Comparison of ENCODE assay signal across 18 cellular contexts in genomic region chr10:126239844-126240243, GRCh38.
"Had no signal": no experiment of that assay in that cellular context is flagged by ENCODE, and none has a peak within 500 bp of the region (broad histone marks: within the 10 kb centered on the region; RNA-seq: fewer than 3 reads in every experiment).

No MANE protein-coding gene starts in this region.

- H3K4me3 Mint-ChIP-seq: activated naive CD8-positive, alpha-beta T cell treated with anti-CD3 and anti-CD28 coated beads, Interleukin-2, amount 50 U/mL, for 24 hours; activated T-helper 17 cell treated with anti-CD3 and anti-CD28 coated beads, Interleukin-2, amount 50 U/mL, for 72 hours; naive thymus-derived CD8-positive, alpha-beta T cell; stimulated activated naive CD8-positive, alpha-beta T cell treated with anti-CD3 and anti-CD28 coated beads, Interleukin-15, amount 100 ng/mL, for 72 hours had no signal

- H3K9me3 ChIP-seq: colonic mucosa, left ventricle myocardium inferior, mucosa of descending colon had no signal

- ATAC-seq: activated naive CD8-positive, alpha-beta T cell treated with anti-CD3 and anti-CD28 coated beads, Interleukin-2, amount 50 U/mL, for 24 hours; activated T-helper 17 cell treated with anti-CD3 and anti-CD28 coated beads, Interleukin-2, amount 50 U/mL, for 72 hours; mucosa of descending colon; naive thymus-derived CD8-positive, alpha-beta T cell; right cardiac atrium; stimulated activated naive CD8-positive, alpha-beta T cell treated with anti-CD3 and anti-CD28 coated beads, Interleukin-15, amount 100 ng/mL, for 72 hours had no signal

- H3K27me3 Mint-ChIP-seq: activated T-helper 17 cell treated with anti-CD3 and anti-CD28 coated beads, Interleukin-2, amount 50 U/mL, for 72 hours; stimulated activated naive CD8-positive, alpha-beta T cell treated with anti-CD3 and anti-CD28 coated beads, Interleukin-15, amount 100 ng/mL, for 72 hours had no signal

- H3K4me1 ChIP-seq: colonic mucosa, spleen had no signal

- H3K27ac ChIP-seq: cardiac muscle cell, colonic mucosa, left ventricle myocardium inferior, spleen had no signal

- DNase-seq: activated CD4-positive, alpha-beta T cell treated with anti-CD3 and anti-CD28 coated beads for 1 hour; activated CD4-positive, alpha-beta T cell treated with anti-CD3 and anti-CD28 coated beads, Interleukin-2, amount 50 U/mL, for 4 hours; activated naive CD4-positive, alpha-beta T cell treated with Interleukin-2 at 50 U/mL for 16 hours; activated naive CD8-positive, alpha-beta T cell treated with anti-CD3 and anti-CD28 coated beads, Interleukin-2, amount 50 U/mL, for 24 hours; activated T-cell treated with anti-CD3 and anti-CD28 coated beads for 4 hours; colonic mucosa; effector CD4-positive, alpha-beta T cell; glutamatergic neuron; kidney; left ventricle myocardium inferior; mucosa of descending colon; naive thymus-derived CD8-positive, alpha-beta T cell; right cardiac atrium; spleen; stimulated activated naive CD8-positive, alpha-beta T cell treated with anti-CD3 and anti-CD28 coated beads, Interleukin-15, amount 100 ng/mL, for 72 hours had no signal

- H3K4me1 Mint-ChIP-seq: activated naive CD8-positive, alpha-beta T cell treated with anti-CD3 and anti-CD28 coated beads, Interleukin-2, amount 50 U/mL, for 24 hours; activated T-helper 17 cell treated with anti-CD3 and anti-CD28 coated beads, Interleukin-2, amount 50 U/mL, for 72 hours; naive thymus-derived CD8-positive, alpha-beta T cell; stimulated activated naive CD8-positive, alpha-beta T cell treated with anti-CD3 and anti-CD28 coated beads, Interleukin-15, amount 100 ng/mL, for 72 hours had no signal

- H3K36me3 Mint-ChIP-seq: naive thymus-derived CD8-positive, alpha-beta T cell had no signal

- H3K36me3 ChIP-seq: cardiac muscle cell, colonic mucosa, left ventricle myocardium inferior, spleen had no signal

- H3K27ac Mint-ChIP-seq: activated naive CD8-positive, alpha-beta T cell treated with anti-CD3 and anti-CD28 coated beads, Interleukin-2, amount 50 U/mL, for 24 hours; activated T-helper 17 cell treated with anti-CD3 and anti-CD28 coated beads, Interleukin-2, amount 50 U/mL, for 72 hours; naive thymus-derived CD8-positive, alpha-beta T cell; progenitor cell of endocrine pancreas; stimulated activated naive CD8-positive, alpha-beta T cell treated with anti-CD3 and anti-CD28 coated beads, Interleukin-15, amount 100 ng/mL, for 72 hours had no signal

- H3K27me3 ChIP-seq: cardiac muscle cell, colonic mucosa had no signal

- H3K4me3 ChIP-seq: cardiac muscle cell, colonic mucosa, left ventricle myocardium inferior, mucosa of descending colon, spleen had no signal
